In the genomic region with DNA sequence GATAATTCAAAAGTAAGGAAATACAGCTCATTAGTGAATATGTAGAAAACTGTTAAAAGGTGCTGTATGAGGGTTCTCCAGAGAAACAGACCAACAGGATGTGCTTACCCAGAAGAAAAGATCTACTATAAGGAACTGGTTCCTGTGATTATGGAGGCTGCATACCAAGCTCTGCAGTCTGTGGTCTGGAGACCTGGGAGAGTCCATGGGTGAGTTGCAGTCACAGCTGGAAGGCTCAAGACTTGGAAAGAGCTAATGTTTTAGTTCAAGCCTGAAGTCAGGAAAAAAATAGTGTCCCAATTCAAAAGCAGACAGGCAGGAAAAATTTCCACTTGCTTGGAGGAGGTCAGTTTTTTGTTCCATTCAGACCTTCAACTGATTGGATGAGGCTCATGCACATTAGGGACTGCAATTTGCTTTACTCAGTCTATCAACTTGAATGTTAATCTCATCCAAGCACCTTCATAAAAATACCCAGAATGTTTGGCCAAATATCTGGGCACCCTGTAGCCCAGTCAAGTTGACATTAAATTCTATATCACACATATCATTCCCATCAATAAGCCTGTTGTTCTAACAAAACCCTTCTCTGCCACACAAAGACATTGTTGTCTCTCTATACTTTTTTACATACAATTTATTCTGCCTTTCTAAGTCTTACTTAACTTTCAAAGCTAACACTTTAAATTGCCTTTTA, we compare ENCODE assay signal across 25 cellular contexts.
DNase-seq lines count a peak whose midpoint lies in the region; ATAC-seq and TF ChIP-seq lines count a peak whose summit lies in the region.
"Had no signal": no experiment of that assay in that cellular context is flagged by ENCODE, and none has a peak within 500 bp of the region (broad histone marks: within the 10 kb centered on the region; RNA-seq: fewer than 3 reads in every experiment).

No MANE protein-coding gene starts in this region.

- no peak overlapping the region for H3K27ac ChIP-seq in CD4-positive, CD25-positive, alpha-beta regulatory T cell (ENCODE audit: insufficient read depth, low read length, poor library complexity, severe bottlenecking)
- no peak overlapping the region for H3K27ac ChIP-seq in psoas muscle
- H3K27ac ChIP-seq: BLaER1, HL-60, Peyer's patch had no signal

- TF ChIP-seq CTCF in astrocyte of the cerebellum (IDR thresholded peaks at IDR 0.05; ENCODE audit: low read depth, low read length, missing control alignments) (no peak), psoas muscle (IDR thresholded peaks at IDR 0.05) (no peak)

- H3K36me3 ChIP-seq in CD4-positive, CD25-positive, alpha-beta regulatory T cell (ENCODE audit: control insufficient read depth, insufficient read depth, low read length) = no peaks in the 10 kb centered on the region
- H3K36me3 ChIP-seq in psoas muscle (ENCODE audit: insufficient read depth in 1 of 2, low read depth in 1 of 2) = no peaks in the 10 kb centered on the region
- H3K36me3 ChIP-seq: BLaER1, Peyer's patch had no signal

- peaks cover 4% of the 10 kb centered on the region for H3K27me3 Mint-ChIP-seq in CD4-positive, CD25-positive, alpha-beta regulatory T cell
- H3K27me3 Mint-ChIP-seq in natural killer cell treated with Interleukin-12 subunit alpha and Interleukin-12 subunit beta and Interleukin-15 and Interleukin-18, amount 100 ng/mL, for 72 hours = no peaks in the 10 kb centered on the region
- H3K27me3 Mint-ChIP-seq: CD8-positive, alpha-beta memory T cell had no signal

- peaks cover 41% of the 10 kb centered on the region for H3K4me1 ChIP-seq in CD4-positive, CD25-positive, alpha-beta regulatory T cell (ENCODE audit: control insufficient read depth, insufficient read depth, low read length, poor library complexity, severe bottlenecking)
- H3K4me1 ChIP-seq in psoas muscle = no peaks in the 10 kb centered on the region
- H3K4me1 ChIP-seq: BLaER1 had no signal

- peak overlapping the region; percentile 26 to 89 (median 35) for H3K27ac Mint-ChIP-seq in CD4-positive, CD25-positive, alpha-beta regulatory T cell
- H3K27ac Mint-ChIP-seq in natural killer cell treated with Interleukin-12 subunit alpha and Interleukin-12 subunit beta and Interleukin-15 and Interleukin-18, amount 100 ng/mL, for 72 hours = no peak overlapping the region
- H3K27ac Mint-ChIP-seq: HFFc6 had no signal

- no peaks in the 10 kb centered on the region for H3K27me3 ChIP-seq in CD4-positive, CD25-positive, alpha-beta regulatory T cell (ENCODE audit: control insufficient read depth, insufficient read depth, low read length)
- no peaks in the 10 kb centered on the region for H3K27me3 ChIP-seq in psoas muscle (ENCODE audit: insufficient read depth in 3 of 3, low read length in 2 of 3)
- H3K27me3 ChIP-seq: BLaER1, Peyer's patch had no signal

- H3K4me3 ChIP-seq in CD4-positive, CD25-positive, alpha-beta regulatory T cell (ENCODE audit: low read depth, low read length) = no peak overlapping the region
- no peak overlapping the region for H3K4me3 ChIP-seq in astrocyte of the cerebellum (ENCODE audit: low read depth, low read length)
- H3K4me3 ChIP-seq in psoas muscle = no peak overlapping the region
- H3K4me3 ChIP-seq: BLaER1, K562, Peyer's patch had no signal

- intact Hi-C loops in psoas muscle (cut with DNase I) = no loop called here

- H3K36me3 Mint-ChIP-seq in CD4-positive, CD25-positive, alpha-beta regulatory T cell = peaks cover 3% of the 10 kb centered on the region
- H3K36me3 Mint-ChIP-seq in natural killer cell treated with Interleukin-12 subunit alpha and Interleukin-12 subunit beta and Interleukin-15 and Interleukin-18, amount 100 ng/mL, for 72 hours = peaks cover 11% of the 10 kb centered on the region

- peaks cover 4 to 5% of the 10 kb centered on the region in 2 experiments for H3K9me3 ChIP-seq in CD4-positive, CD25-positive, alpha-beta regulatory T cell (ENCODE audit: control insufficient read depth in 2 of 2, low read length in 2 of 2)
- H3K9me3 ChIP-seq in psoas muscle = no peaks in the 10 kb centered on the region
- H3K9me3 ChIP-seq: Peyer's patch had no signal

- in situ Hi-C loops in astrocyte of the cerebellum (cut with HindIII; ENCODE audit: low sequenced_read_pairs) = no loop called here

- peak overlapping the region in 1 of 4 donors; percentile 57 for H3K4me3 Mint-ChIP-seq in CD4-positive, CD25-positive, alpha-beta regulatory T cell
- no peak overlapping the region for H3K4me3 Mint-ChIP-seq in natural killer cell treated with Interleukin-12 subunit alpha and Interleukin-12 subunit beta and Interleukin-15 and Interleukin-18, amount 100 ng/mL, for 72 hours
- H3K4me3 Mint-ChIP-seq: HFFc6 had no signal

- H3K4me1 Mint-ChIP-seq in CD4-positive, CD25-positive, alpha-beta regulatory T cell = peaks cover 5 to 54% (median 17%) of the 10 kb centered on the region in 4 donors
- peaks cover 9 to 37% of the 10 kb centered on the region in 2 donors for H3K4me1 Mint-ChIP-seq in natural killer cell treated with Interleukin-12 subunit alpha and Interleukin-12 subunit beta and Interleukin-15 and Interleukin-18, amount 100 ng/mL, for 72 hours (ENCODE audit: low read depth in 2 of 2)

- H3K9me3 Mint-ChIP-seq in CD4-positive, CD25-positive, alpha-beta regulatory T cell = peaks cover 0 to 5% (median 1%) of the 10 kb centered on the region in 7 donors
- H3K9me3 Mint-ChIP-seq in natural killer cell treated with Interleukin-12 subunit alpha and Interleukin-12 subunit beta and Interleukin-15 and Interleukin-18, amount 100 ng/mL, for 72 hours = peaks cover 7% of the 10 kb centered on the region
- H3K9me3 Mint-ChIP-seq: HFFc6 had no signal

- no peak for ATAC-seq in CD4-positive, CD25-positive, alpha-beta regulatory T cell (ENCODE audit: low read depth in 2 of 2)
- no peak for ATAC-seq in GM21825 (IDR thresholded peaks at IDR 0.05; ENCODE audit: unreplicated experiment)
- ATAC-seq in psoas muscle = no peak
- ATAC-seq in natural killer cell treated with Interleukin-12 subunit alpha and Interleukin-12 subunit beta and Interleukin-15 and Interleukin-18, amount 100 ng/mL, for 72 hours = no peak
- ATAC-seq: HepG2, K562, SK-N-SH treated with all-trans-retinoic acid at 6 μM for 48 hours had no signal

- DNase-seq in CD4-positive, CD25-positive, alpha-beta regulatory T cell = no peak
- peak; percentile 45 for DNase-seq in EH (ENCODE audit: low read depth)
- DNase-seq in astrocyte of the cerebellum (ENCODE audit: low read depth) = peak; percentile 85
- peak; percentile 27 for DNase-seq in fibroblast of peridontal ligament (ENCODE audit: extremely low read depth)
- no peak for DNase-seq in psoas muscle
- DNase-seq in natural killer cell treated with Interleukin-12 subunit alpha and Interleukin-12 subunit beta and Interleukin-15 and Interleukin-18, amount 100 ng/mL, for 72 hours (ENCODE audit: low spot score) = no peak
- DNase-seq: Calu3; CD8-positive, alpha-beta memory T cell; DMS153; GDM1; H7; HFFc6; MM.1S; NCI-H1092 treated with DMSO at 0.1 percent for 48 hours; NCI-H2029 treated with DMSO at 0.1 percent for 48 hours; NCI-H226; NCI-H510A treated with DMSO at 0.1 percent for 48 hours; NCI-H748 treated with DMSO at 0.1 percent for 48 hours; Peyer's patch had no signal

Comparison
In these comparisons a context has a peak if more than half of its experiments do, and no peak if none do; other contexts are left out.
1. DNase-seq: peak in EH (single experiment), astrocyte of the cerebellum (single experiment) and fibroblast of peridontal ligament (single experiment); none in CD4-positive, CD25-positive, alpha-beta regulatory T cell (0 of 3), psoas muscle (0 of 2) and natural killer cell treated with Interleukin-12 subunit alpha and Interleukin-12 subunit beta and Interleukin-15 and Interleukin-18, amount 100 ng/mL, for 72 hours (single experiment).
2. H3K27ac Mint-ChIP-seq: peak in CD4-positive, CD25-positive, alpha-beta regulatory T cell (3 of 3); none in natural killer cell treated with Interleukin-12 subunit alpha and Interleukin-12 subunit beta and Interleukin-15 and Interleukin-18, amount 100 ng/mL, for 72 hours (0 of 2).